Comparison of ENCODE assay signal across 16 cellular contexts in genomic region chr2:196479350-196479749, GRCh38.
DNase-seq lines count a peak whose midpoint lies in the region; ATAC-seq and TF ChIP-seq lines count a peak whose summit lies in the region.
"Had no signal": no experiment of that assay in that cellular context is flagged by ENCODE, and none has a peak within 500 bp of the region (broad histone marks: within the 10 kb centered on the region; RNA-seq: fewer than 3 reads in every experiment).

No MANE protein-coding gene starts in this region.

- H3K27me3 ChIP-seq in left lung = no peaks in the 10 kb centered on the region
- H3K27me3 ChIP-seq: cardiac muscle cell, sigmoid colon, SJSA1 had no signal

- no peak overlapping the region for H3K4me3 ChIP-seq in skeletal muscle cell (ENCODE audit: low read depth, low read length)
- no peak overlapping the region for H3K4me3 ChIP-seq in left lung
- H3K4me3 ChIP-seq: cardiac muscle cell, HAP-1, sigmoid colon, SJSA1 had no signal

- ATAC-seq in left lung = no peak

- no peaks in the 10 kb centered on the region for H3K36me3 ChIP-seq in left lung
- H3K36me3 ChIP-seq: cardiac muscle cell, HAP-1, sigmoid colon, SJSA1 had no signal

- peak; percentile 81 for DNase-seq in GM03348 (ENCODE audit: low spot score)
- DNase-seq in RKO (ENCODE audit: low spot score) = peak; percentile 11
- DNase-seq in fibroblast of peridontal ligament (ENCODE audit: extremely low read depth) = peak; percentile 97
- peak; percentile 83 for DNase-seq in skeletal muscle cell (ENCODE audit: low read depth)
- no peak for DNase-seq in left lung
- no peak for DNase-seq in central memory CD4-positive, alpha-beta T cell
- DNase-seq in activated naive CD4-positive, alpha-beta T cell (lab: John Stamatoyannopoulos, UW) = no peak
- no peak for DNase-seq in foreskin melanocyte
- DNase-seq: activated CD4-positive, alpha-beta memory T cell treated with anti-CD3 and anti-CD28 coated beads, Interleukin-2, amount 10 ng/mL, durations not matched to agents 7 days and 5 days; Caco-2; NCI-H2107; sigmoid colon; stimulated activated naive CD4-positive, alpha-beta T cell had no signal

- no peak overlapping the region for H3K27ac ChIP-seq in left lung
- H3K27ac ChIP-seq: cardiac muscle cell, sigmoid colon, SJSA1 had no signal

- intact Hi-C loops in left lung (cut with DNase I) = no loop called here

- TF ChIP-seq CTCF in left lung (IDR thresholded peaks at IDR 0.05) = no peak

- no peaks in the 10 kb centered on the region for H3K4me1 ChIP-seq in left lung
- H3K4me1 ChIP-seq: Caco-2, HAP-1, sigmoid colon had no signal

- no peaks in the 10 kb centered on the region for H3K9me3 ChIP-seq in left lung
- H3K9me3 ChIP-seq: Caco-2, HAP-1, sigmoid colon, SJSA1 had no signal

Comparison
In these comparisons a context has a peak if more than half of its experiments do, and no peak if none do; other contexts are left out.
1. DNase-seq: peak in GM03348 (single experiment), RKO (single experiment), fibroblast of peridontal ligament (single experiment) and skeletal muscle cell (single experiment); none in left lung (0 of 2), central memory CD4-positive, alpha-beta T cell (single experiment), activated naive CD4-positive, alpha-beta T cell (0 of 4) and foreskin melanocyte (single experiment).